Comparison of ENCODE assay signal across 24 cellular contexts in the genomic region with DNA sequence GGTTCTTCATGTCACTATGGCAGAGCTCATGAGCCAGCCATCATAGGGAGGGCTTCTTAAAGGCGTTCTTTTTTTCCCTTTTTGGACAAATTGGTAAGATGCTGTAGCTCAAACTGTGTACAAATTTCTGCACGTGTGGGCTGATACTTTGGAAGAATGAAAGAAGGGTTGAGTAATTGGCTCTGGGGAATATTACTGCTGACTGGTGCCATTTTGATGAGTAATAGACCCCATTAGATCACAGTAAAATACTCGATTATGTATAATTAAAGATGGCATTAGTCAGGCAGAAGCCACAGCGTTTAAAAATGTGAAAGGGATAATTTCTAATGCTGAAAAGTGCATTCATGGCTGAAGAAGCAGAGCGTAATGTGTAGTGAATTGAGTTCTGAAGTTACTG. TPM values are rescaled to one million over a fixed set of nuclear protein-coding genes. Genes with fewer than 3 reads are reported as not detected.
DNase-seq lines count a peak whose midpoint lies in the region; ATAC-seq and TF ChIP-seq lines count a peak whose summit lies in the region.
"Had no signal": no experiment of that assay in that cellular context is flagged by ENCODE, and none has a peak within 500 bp of the region (broad histone marks: within the 10 kb centered on the region; RNA-seq: fewer than 3 reads in every experiment).

No MANE protein-coding gene starts in this region.

- TF ChIP-seq POLR2A in uterus (IDR thresholded peaks at IDR 0.05) = no peak

- intact Hi-C loops in Right ventricle myocardium inferior (cut with DNase I) (no loop called here), uterus (cut with DNase I; ENCODE audit: low total_unique reads) (no loop called here)

- H3K27ac ChIP-seq in right atrium auricular region (no peak overlapping the region), uterus (no peak overlapping the region)
- H3K27ac ChIP-seq: neural progenitor cell, prostate gland, SJSA1 had no signal

- ATAC-seq in Right ventricle myocardium inferior (peak; percentile 33), GM18520 (IDR thresholded peaks at IDR 0.05; ENCODE audit: unreplicated experiment) (no peak)
- ATAC-seq: left colon, mucosa of descending colon, WTC11 had no signal

- peaks cover 0 to 16% of the 10 kb centered on the region in 2 donors for H3K4me1 ChIP-seq in right atrium auricular region
- H3K4me1 ChIP-seq in uterus = no peaks in the 10 kb centered on the region
- H3K4me1 ChIP-seq: neural progenitor cell, prostate gland, SJSA1 had no signal

- H3K36me3 ChIP-seq in right atrium auricular region (no peaks in the 10 kb centered on the region), uterus (no peaks in the 10 kb centered on the region)
- H3K36me3 ChIP-seq: neural progenitor cell, prostate gland, SJSA1 had no signal

- no peak overlapping the region for H3K4me3 ChIP-seq in right atrium auricular region
- no peak overlapping the region for H3K4me3 ChIP-seq in uterus
- H3K4me3 ChIP-seq: GM12878, mucosa of descending colon, neural progenitor cell, prostate gland, SJSA1 had no signal

- DNase-seq in Right ventricle myocardium inferior (ENCODE audit: missing footprints) (no peak), right atrium auricular region (ENCODE audit: low spot score) (no peak), NCI-H1694 (lab: John Stamatoyannopoulos, UW) (peak; percentile 73), fibroblast of peridontal ligament (ENCODE audit: extremely low read depth) (peak; percentile 77), stromal cell of bone marrow (ENCODE audit: low read depth) (peak; percentile 74), uterus (no peak), amniotic stem cell (lab: John Stamatoyannopoulos, UW) (no peak)
- DNase-seq: activated CD4-positive, alpha-beta memory T cell treated with anti-CD3 and anti-CD28 coated beads for 36 hours; activated naive CD4-positive, alpha-beta T cell; activated T-cell treated with anti-CD3 and anti-CD28 coated beads for 4 hours; C1 segment of cervical spinal cord; erythroblast; head of caudate nucleus; HFFc6; left colon; MM.1S; mucosa of descending colon; NCI-H2227 treated with DMSO at 0.1 percent for 48 hours had no signal

- no peaks in the 10 kb centered on the region for H3K9me3 ChIP-seq in right atrium auricular region
- H3K9me3 ChIP-seq in uterus = no peaks in the 10 kb centered on the region
- H3K9me3 ChIP-seq: mucosa of descending colon, prostate gland, SJSA1 had no signal

- TF ChIP-seq CTCF in right atrium auricular region (IDR thresholded peaks at IDR 0.05) = no peak
- no peak for TF ChIP-seq CTCF in uterus (IDR thresholded peaks at IDR 0.05)

- H3K27me3 ChIP-seq in right atrium auricular region (no peaks in the 10 kb centered on the region), uterus (no peaks in the 10 kb centered on the region)
- H3K27me3 ChIP-seq: neural progenitor cell, SJSA1 had no signal

RNA-seq across cellular contexts. Expression of gene SH3RF3, which starts 19.3 kb away (rescaled TPM):
- total RNA-seq in Right ventricle myocardium inferior = 8.0 TPM
- 1 to 10 TPM; 8.0 to 8.8 TPM for total RNA-seq in right atrium auricular region
- 10 to 100 TPM in 1 of 4 donors, 1 to 10 TPM in 2, not detected in 1; 5.1 to 10.2 (median 8.7) TPM for total RNA-seq in uterus

Comparison
In these comparisons a context has a peak if more than half of its experiments do, and no peak if none do; other contexts are left out.
1. DNase-seq: peak in NCI-H1694 (single experiment), fibroblast of peridontal ligament (single experiment) and stromal cell of bone marrow (single experiment); none in Right ventricle myocardium inferior (single experiment), right atrium auricular region (single experiment), uterus (0 of 2) and amniotic stem cell (single experiment).